In genomic region chr11:64170419-64170818, GRCh38 we compare ENCODE assay signal across 2 cellular contexts.
TF ChIP-seq lines count a peak whose summit lies in the region.

No MANE protein-coding gene starts in this region.

TF ChIP-seq in HEK293, 187 proteins besides CTCF, POLR2A, EP300 and RAD21:
- TF ChIP-seq REPIN1 (tag by site-specific recombination; IDR thresholded peaks at IDR 0.05; ENCODE audit: low read depth), result no peak
- TF ChIP-seq ZNF223 (tag by site-specific recombination; IDR thresholded peaks at IDR 0.05), result no peak
- TF ChIP-seq ZNF335 (tag by site-specific recombination; conservative IDR thresholded peaks at IDR 0.05), result no peak
- no peak for TF ChIP-seq SCRT1 (tag by site-specific recombination; IDR thresholded peaks at IDR 0.05; ENCODE audit: borderline replicate concordance)
- no peak for TF ChIP-seq EGR2 (tag by site-specific recombination; IDR thresholded peaks at IDR 0.05; ENCODE audit: low read depth)
- peak; percentile 53; the same call in 1 of the 2 replicates for TF ChIP-seq ZNF362 (tag by site-specific recombination; IDR thresholded peaks at IDR 0.05)

TF ChIP-seq in K562, 482 proteins besides CTCF, POLR2A, EP300 and RAD21:
- TF ChIP-seq BACH1 (tag; IDR thresholded peaks at IDR 0.05) (no peak), ZSCAN29 (IDR thresholded peaks at IDR 0.05) (peak; percentile 92), ZBTB40 (IDR thresholded peaks at IDR 0.05) (0 out of 2 replicates have a peak, but pooled peaks have one; percentile 45), ZBTB40 (CRISPR knock-in tag; IDR thresholded peaks at IDR 0.05) (no peak)
